11 cellular contexts compared by ENCODE assay signal in genomic region chr16:19210968-19211367, GRCh38. TPM values are rescaled to one million over a fixed set of nuclear protein-coding genes. Genes with fewer than 3 reads are reported as not detected.
DNase-seq lines count a peak whose midpoint lies in the region; ATAC-seq, FAIRE-seq and TF ChIP-seq lines count a peak whose summit lies in the region.
"Had no signal": no experiment of that assay in that cellular context is flagged by ENCODE, and none has a peak within 500 bp of the region (broad histone marks: within the 10 kb centered on the region; RNA-seq: fewer than 3 reads in every experiment).

No MANE protein-coding gene starts in this region.

- no peak overlapping the region for H3K27ac ChIP-seq in foreskin keratinocyte

- intact Hi-C loops in mucosa of descending colon (cut with DNase I, micrococcal nuclease), result no loop called here

- ATAC-seq in GM21529 (IDR thresholded peaks at IDR 0.05; ENCODE audit: unreplicated experiment), result peak; percentile 46
- peak; percentile 38 for ATAC-seq in HG03460 (IDR thresholded peaks at IDR 0.05; ENCODE audit: unreplicated experiment)
- no peak for ATAC-seq in omental fat pad (ENCODE audit: low FRiP score)
- no peak for ATAC-seq in foreskin keratinocyte
- ATAC-seq in mucosa of descending colon, result no peak
- ATAC-seq: left colon had no signal

- H3K4me1 ChIP-seq in foreskin keratinocyte (no peaks in the 10 kb centered on the region), mucosa of descending colon (ENCODE audit: low read depth) (no peaks in the 10 kb centered on the region)

- H3K36me3 ChIP-seq in mucosa of descending colon (ENCODE audit: low read depth), result no peaks in the 10 kb centered on the region
- H3K36me3 ChIP-seq: stomach had no signal

- FAIRE-seq in urothelium cell line (lab: Jason Lieb, UNC), result no peak

- DNase-seq in germinal center (ENCODE audit: low spot score), result peak; percentile 75
- DNase-seq in urothelium cell line (ENCODE audit: low spot score), result no peak
- DNase-seq in omental fat pad (ENCODE audit: low spot score), result no peak
- no peak for DNase-seq in foreskin keratinocyte
- no peak for DNase-seq in mucosa of descending colon
- DNase-seq: NCI-H2171 treated with DMSO at 0.1 percent for 48 hours, stomach had no signal

- H3K4me3 ChIP-seq in mucosa of descending colon, result no peak overlapping the region
- H3K4me3 ChIP-seq: stomach had no signal

- H3K9me3 ChIP-seq in mucosa of descending colon, result peaks cover 7% of the 10 kb centered on the region

- H3K27me3 ChIP-seq in foreskin keratinocyte, result no peaks in the 10 kb centered on the region
- H3K27me3 ChIP-seq: stomach had no signal

- TF ChIP-seq POLR2A in GM15510 (IDR thresholded peaks at IDR 0.05; ENCODE audit: borderline replicate concordance, extremely low read depth, insufficient read length), result peak; percentile 22

- TF ChIP-seq CTCF in omental fat pad (IDR thresholded peaks at IDR 0.05), result no peak
- no peak for TF ChIP-seq CTCF in foreskin keratinocyte (conservative IDR thresholded peaks at IDR 0.05)
- no peak for TF ChIP-seq CTCF in mucosa of descending colon (IDR thresholded peaks at IDR 0.05)

RNA-seq across cellular contexts. Expression of gene SYT17, which starts 42.9 kb away (rescaled TPM):
- total RNA-seq in omental fat pad, result 10 to 100 TPM in 1 of 4 donors, 1 to 10 TPM in 3; 3.0 to 15.9 (median 7.1) TPM
- total RNA-seq in foreskin keratinocyte, result 0.14 and 0.20 TPM in 2 replicates
- 0.08 and 0.22 TPM in 2 replicates for polyA plus RNA-seq in foreskin keratinocyte
- 10 to 100 TPM in 1 of 3 donors, 1 to 10 TPM in 2; 4.9 to 13.3 (median 5.9) TPM for total RNA-seq in mucosa of descending colon

Comparison
In these comparisons a context has a peak if more than half of its experiments do, and no peak if none do; other contexts are left out.
1. ATAC-seq: peak in GM21529 (single experiment) and HG03460 (single experiment); none in omental fat pad (single experiment), foreskin keratinocyte (single experiment) and mucosa of descending colon (single experiment).